In genomic region chr3:170418422-170419300, GRCh38 we compare ENCODE assay signal across 7 cellular contexts. TPM values are rescaled to one million over a fixed set of nuclear protein-coding genes. Genes with fewer than 3 reads are reported as not detected.
DNase-seq lines count a peak whose midpoint lies in the region; ATAC-seq and TF ChIP-seq lines count a peak whose summit lies in the region.

TSS of gene CLDN11 (plus strand) at chr3:170418868. CDS start at chr3:170419067, 199 bp downstream.

- H3K27me3 Mint-ChIP-seq in stimulated activated naive B cell treated with anti-CD40 and anti-IgM and Interleukin-4, amounts not matched to agents 10 μg/mL and 1 μg/mL and 100 μg/mL, for 72 hours = peaks cover 36 to 67% of the 10 kb centered on the region in 2 donors

- H3K4me3 ChIP-seq in GM06990 (replicated peaks; ENCODE audit: low read depth, low read length) = peak within 1 kb of the TSS; percentile 37

- H3K27me3 ChIP-seq in GM06990 (replicated peaks; ENCODE audit: control insufficient read depth, insufficient read depth, low read length) = no peaks in the 10 kb centered on the region; the same call in none of the 2 replicates

- no peaks in the 10 kb centered on the region for H3K36me3 ChIP-seq in GM06990 (ENCODE audit: control insufficient read depth, insufficient read depth, low read length)

- peak within 1 kb of the TSS; percentile 33 for H3K27ac Mint-ChIP-seq in stimulated activated naive B cell treated with anti-CD40 and anti-IgM and Interleukin-4, amounts not matched to agents 10 μg/mL and 1 μg/mL and 100 μg/mL, for 72 hours

- no peaks in the 10 kb centered on the region for H3K9me3 Mint-ChIP-seq in stimulated activated naive B cell treated with anti-CD40 and anti-IgM and Interleukin-4, amounts not matched to agents 10 μg/mL and 1 μg/mL and 100 μg/mL, for 72 hours

- ATAC-seq in left lobe of liver = peak; percentile 65
- ATAC-seq in stimulated activated naive B cell treated with anti-CD40 and anti-IgM and Interleukin-4, amounts not matched to agents 10 μg/mL and 1 μg/mL and 100 μg/mL, for 72 hours (replicated peaks) = peak; percentile 41 to 44

- H3K4me3 Mint-ChIP-seq in stimulated activated naive B cell treated with anti-CD40 and anti-IgM and Interleukin-4, amounts not matched to agents 10 μg/mL and 1 μg/mL and 100 μg/mL, for 72 hours = peak within 1 kb of the TSS; percentile 80 to 94

- peaks cover 0 to 17% of the 10 kb centered on the region in 2 donors for H3K36me3 Mint-ChIP-seq in stimulated activated naive B cell treated with anti-CD40 and anti-IgM and Interleukin-4, amounts not matched to agents 10 μg/mL and 1 μg/mL and 100 μg/mL, for 72 hours

- TF ChIP-seq CTCF in GM06990 (IDR thresholded peaks at IDR 0.05; ENCODE audit: insufficient read depth, low read length, poor library complexity, severe bottlenecking) = no peak

- peaks cover 22 to 43% of the 10 kb centered on the region in 2 donors for H3K4me1 Mint-ChIP-seq in stimulated activated naive B cell treated with anti-CD40 and anti-IgM and Interleukin-4, amounts not matched to agents 10 μg/mL and 1 μg/mL and 100 μg/mL, for 72 hours

- no peak for DNase-seq in GM06990 (ENCODE audit: extremely low read depth, insufficient read length)
- DNase-seq in NCI-H510A treated with DMSO at 0.1 percent for 48 hours (lab: John Stamatoyannopoulos, UW) = peak; percentile 94
- DNase-seq in dermis microvascular lymphatic vessel endothelial cell (ENCODE audit: low read depth in 2 of 2) = peak in 1 of 2 donors; percentile 76
- DNase-seq in left lobe of liver (ENCODE audit: low spot score) = no peak
- DNase-seq in stimulated activated naive B cell treated with anti-CD40 and anti-IgM and Interleukin-4, amounts not matched to agents 10 μg/mL and 1 μg/mL and 100 μg/mL, for 72 hours = no peak
- no peak for DNase-seq in OCI-M1 (lab: John Stamatoyannopoulos, UW)
- no peak for DNase-seq in activated CD4-positive, alpha-beta T cell treated with anti-CD3 and anti-CD28 coated beads for 48 hours

RNA-seq across cellular contexts. Expression of gene CLDN11, which starts in this region (rescaled TPM):
- total RNA-seq in dermis microvascular lymphatic vessel endothelial cell = 77.5 and 185 TPM in 2 replicates
- total RNA-seq in left lobe of liver = 1.5 TPM

Comparison
In these comparisons a context has a peak if more than half of its experiments do, and no peak if none do; other contexts are left out.
1. RNA of gene CLDN11 (total RNA-seq): 77.5 to 185 TPM in dermis microvascular lymphatic vessel endothelial cell; 1.5 TPM in left lobe of liver (single experiment); every median in the first group is over 10 times any median in the second.